1 cellular context compared by ENCODE assay signal in genomic region chr11:111309516-111309915, GRCh38.
A peak's percentile ranks its signal among the peaks of the same experiment; 100 is the strongest.
TF ChIP-seq lines count a peak whose summit lies in the region.

No MANE protein-coding gene starts in this region.

TF ChIP-seq in HepG2, 621 proteins besides CTCF, POLR2A, EP300 and RAD21 (continues in another document):
- no peak for TF ChIP-seq BHLHE40 (IDR thresholded peaks at IDR 0.05; ENCODE audit: low read length)
- TF ChIP-seq GATAD2A (CRISPR knock-in tag; IDR thresholded peaks at IDR 0.05) = peak; percentile 53
- TF ChIP-seq NR2F2 (IDR thresholded peaks at IDR 0.05; ENCODE audit: borderline replicate concordance, low read depth) = 0 out of 2 replicates have a peak, but pooled peaks have one; percentile 38
- no peak for TF ChIP-seq SNAPC2 (CRISPR knock-in tag; IDR thresholded peaks at IDR 0.05)
- peak; percentile 48; the same call in 1 of the 2 replicates for TF ChIP-seq CREM (IDR thresholded peaks at IDR 0.05)
- no peak for TF ChIP-seq CREM (CRISPR knock-in tag; IDR thresholded peaks at IDR 0.05)
- TF ChIP-seq FOXA1 (IDR thresholded peaks at IDR 0.05) = 0 out of 2 replicates have a peak, but pooled peaks have one; percentile 19
- TF ChIP-seq FOXA1 (CRISPR knock-in tag; IDR thresholded peaks at IDR 0.05) = peak; percentile 45; the same call in 1 of the 2 replicates
- TF ChIP-seq NFIC (IDR thresholded peaks at IDR 0.05; ENCODE audit: low read length) = peak; percentile 27; the same call in 1 of the 2 replicates
- TF ChIP-seq ZMYM4 (CRISPR knock-in tag; IDR thresholded peaks at IDR 0.05) = no peak
- TF ChIP-seq TFAP4 (IDR thresholded peaks at IDR 0.05; ENCODE audit: borderline replicate concordance, low read depth) = peak; percentile 84
- peak; percentile 68 for TF ChIP-seq ISL2 (CRISPR knock-in tag; IDR thresholded peaks at IDR 0.05)
- TF ChIP-seq, protein P1, sequence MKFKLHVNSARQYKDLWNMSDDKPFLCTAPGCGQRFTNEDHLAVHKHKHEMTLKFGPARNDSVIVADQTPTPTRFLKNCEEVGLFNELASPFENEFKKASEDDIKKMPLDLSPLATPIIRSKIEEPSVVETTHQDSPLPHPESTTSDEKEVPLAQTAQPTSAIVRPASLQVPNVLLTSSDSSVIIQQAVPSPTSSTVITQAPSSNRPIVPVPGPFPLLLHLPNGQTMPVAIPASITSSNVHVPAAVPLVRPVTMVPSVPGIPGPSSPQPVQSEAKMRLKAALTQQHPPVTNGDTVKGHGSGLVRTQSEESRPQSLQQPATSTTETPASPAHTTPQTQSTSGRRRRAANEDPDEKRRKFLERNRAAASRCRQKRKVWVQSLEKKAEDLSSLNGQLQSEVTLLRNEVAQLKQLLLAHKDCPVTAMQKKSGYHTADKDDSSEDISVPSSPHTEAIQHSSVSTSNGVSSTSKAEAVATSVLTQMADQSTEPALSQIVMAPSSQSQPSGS (CRISPR knock-in tag; IDR thresholded peaks at IDR 0.05) = no peak
- TF ChIP-seq AGO2 (optimal IDR thresholded peaks at IDR 0.05; ENCODE audit: low read depth, low read length) = no peak
- TF ChIP-seq FOXP1 (IDR thresholded peaks at IDR 0.05) = no peak
- TF ChIP-seq FOXP1 (CRISPR knock-in tag; IDR thresholded peaks at IDR 0.05) = peak; percentile 38; the same call in 1 of the 2 replicates
- TF ChIP-seq SCMH1 (CRISPR knock-in tag; IDR thresholded peaks at IDR 0.05; ENCODE audit: borderline replicate concordance) = no peak
- peak; percentile 71; the same call in 1 of the 2 replicates for TF ChIP-seq RERE (CRISPR knock-in tag; IDR thresholded peaks at IDR 0.05; ENCODE audit: low read depth)
- TF ChIP-seq KAT7 (CRISPR knock-in tag; IDR thresholded peaks at IDR 0.05; ENCODE audit: borderline replicate concordance) = no peak
- peak; percentile 62 for TF ChIP-seq FOXA3 (CRISPR knock-in tag; IDR thresholded peaks at IDR 0.05)
- TF ChIP-seq NCOA2 (CRISPR knock-in tag; IDR thresholded peaks at IDR 0.05) = 0 out of 2 replicates have a peak, but pooled peaks have one; percentile 41
- TF ChIP-seq THAP7 (CRISPR knock-in tag; IDR thresholded peaks at IDR 0.05) = no peak
- TF ChIP-seq, protein P2, sequence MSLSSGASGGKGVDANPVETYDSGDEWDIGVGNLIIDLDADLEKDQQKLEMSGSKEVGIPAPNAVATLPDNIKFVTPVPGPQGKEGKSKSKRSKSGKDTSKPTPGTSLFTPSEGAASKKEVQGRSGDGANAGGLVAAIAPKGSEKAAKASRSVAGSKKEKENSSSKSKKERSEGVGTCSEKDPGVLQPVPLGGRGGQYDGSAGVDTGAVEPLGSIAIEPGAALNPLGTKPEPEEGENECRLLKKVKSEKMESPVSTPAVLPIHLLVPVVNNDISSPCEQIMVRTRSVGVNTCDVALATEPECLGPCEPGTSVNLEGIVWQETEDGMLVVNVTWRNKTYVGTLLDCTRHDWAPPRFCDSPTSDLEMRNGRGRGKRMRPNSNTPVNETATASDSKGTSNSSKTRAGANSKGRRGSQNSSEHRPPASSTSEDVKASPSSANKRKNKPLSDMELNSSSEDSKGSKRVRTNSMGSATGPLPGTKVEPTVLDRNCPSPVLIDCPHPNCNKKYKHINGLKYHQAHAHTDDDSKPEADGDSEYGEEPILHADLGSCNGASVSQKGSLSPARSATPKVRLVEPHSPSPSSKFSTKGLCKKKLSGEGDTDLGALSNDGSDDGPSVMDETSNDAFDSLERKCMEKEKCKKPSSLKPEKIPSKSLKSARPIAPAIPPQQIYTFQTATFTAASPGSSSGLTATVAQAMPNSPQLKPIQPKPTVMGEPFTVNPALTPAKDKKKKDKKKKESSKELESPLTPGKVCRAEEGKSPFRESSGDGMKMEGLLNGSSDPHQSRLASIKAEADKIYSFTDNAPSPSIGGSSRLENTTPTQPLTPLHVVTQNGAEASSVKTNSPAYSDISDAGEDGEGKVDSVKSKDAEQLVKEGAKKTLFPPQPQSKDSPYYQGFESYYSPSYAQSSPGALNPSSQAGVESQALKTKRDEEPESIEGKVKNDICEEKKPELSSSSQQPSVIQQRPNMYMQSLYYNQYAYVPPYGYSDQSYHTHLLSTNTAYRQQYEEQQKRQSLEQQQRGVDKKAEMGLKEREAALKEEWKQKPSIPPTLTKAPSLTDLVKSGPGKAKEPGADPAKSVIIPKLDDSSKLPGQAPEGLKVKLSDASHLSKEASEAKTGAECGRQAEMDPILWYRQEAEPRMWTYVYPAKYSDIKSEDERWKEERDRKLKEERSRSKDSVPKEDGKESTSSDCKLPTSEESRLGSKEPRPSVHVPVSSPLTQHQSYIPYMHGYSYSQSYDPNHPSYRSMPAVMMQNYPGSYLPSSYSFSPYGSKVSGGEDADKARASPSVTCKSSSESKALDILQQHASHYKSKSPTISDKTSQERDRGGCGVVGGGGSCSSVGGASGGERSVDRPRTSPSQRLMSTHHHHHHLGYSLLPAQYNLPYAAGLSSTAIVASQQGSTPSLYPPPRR (CRISPR knock-in tag; IDR thresholded peaks at IDR 0.05; ENCODE audit: borderline replicate concordance) = peak; percentile 81
- 0 out of 2 replicates have a peak, but pooled peaks have one; percentile 49 for TF ChIP-seq PITX1 (CRISPR knock-in tag; IDR thresholded peaks at IDR 0.05)
- peak; percentile 77 for TF ChIP-seq BCL6 (CRISPR knock-in tag; IDR thresholded peaks at IDR 0.05)
- TF ChIP-seq ARNTL (CRISPR knock-in tag; IDR thresholded peaks at IDR 0.05) = no peak
- peak; percentile 36; the same call in 1 of the 2 replicates for TF ChIP-seq PAXIP1 (CRISPR knock-in tag; conservative IDR thresholded peaks at IDR 0.05)
- peak; percentile 36; the same call in 1 of the 2 replicates for TF ChIP-seq TCF7 (IDR thresholded peaks at IDR 0.05; ENCODE audit: low read depth)
- TF ChIP-seq, protein P3, sequence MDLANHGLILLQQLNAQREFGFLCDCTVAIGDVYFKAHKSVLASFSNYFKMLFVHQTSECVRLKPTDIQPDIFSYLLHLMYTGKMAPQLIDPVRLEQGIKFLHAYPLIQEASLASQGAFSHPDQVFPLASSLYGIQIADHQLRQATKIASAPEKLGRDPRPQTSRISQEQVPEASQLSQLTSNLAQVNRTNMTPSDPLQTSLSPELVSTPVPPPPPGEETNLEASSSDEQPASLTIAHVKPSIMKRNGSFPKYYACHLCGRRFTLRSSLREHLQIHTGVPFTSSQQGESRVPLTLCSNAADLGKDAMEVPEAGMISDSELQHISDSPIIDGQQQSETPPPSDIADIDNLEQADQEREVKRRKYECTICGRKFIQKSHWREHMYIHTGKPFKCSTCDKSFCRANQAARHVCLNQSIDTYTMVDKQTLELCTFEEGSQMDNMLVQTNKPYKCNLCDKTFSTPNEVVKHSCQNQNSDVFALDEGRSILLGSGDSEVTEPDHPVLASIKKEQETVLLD (CRISPR knock-in tag; IDR thresholded peaks at IDR 0.05; ENCODE audit: low read depth) = no peak
- TF ChIP-seq NPAS2 (CRISPR knock-in tag; IDR thresholded peaks at IDR 0.05; ENCODE audit: borderline replicate concordance) = no peak
- no peak for TF ChIP-seq ZMYM2 (CRISPR knock-in tag; IDR thresholded peaks at IDR 0.05)
- TF ChIP-seq HNRNPL (IDR thresholded peaks at IDR 0.05; ENCODE audit: low read depth, low read length) = no peak
- TF ChIP-seq ZNF225 (CRISPR knock-in tag; IDR thresholded peaks at IDR 0.05) = no peak
- peak; percentile 39; the same call in 1 of the 2 replicates for TF ChIP-seq FOXJ3 (CRISPR knock-in tag; IDR thresholded peaks at IDR 0.05; ENCODE audit: borderline replicate concordance)
- TF ChIP-seq, protein P4, sequence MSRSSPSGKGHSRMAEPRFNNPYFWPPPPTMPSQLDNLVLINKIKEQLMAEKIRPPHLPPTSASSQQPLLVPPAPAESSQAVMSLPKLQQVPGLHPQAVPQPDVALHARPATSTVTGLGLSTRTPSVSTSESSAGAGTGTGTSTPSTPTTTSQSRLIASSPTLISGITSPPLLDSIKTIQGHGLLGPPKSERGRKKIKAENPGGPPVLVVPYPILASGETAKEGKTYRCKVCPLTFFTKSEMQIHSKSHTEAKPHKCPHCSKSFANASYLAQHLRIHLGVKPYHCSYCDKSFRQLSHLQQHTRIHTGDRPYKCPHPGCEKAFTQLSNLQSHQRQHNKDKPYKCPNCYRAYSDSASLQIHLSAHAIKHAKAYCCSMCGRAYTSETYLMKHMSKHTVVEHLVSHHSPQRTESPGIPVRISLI (CRISPR knock-in tag; IDR thresholded peaks at IDR 0.05; ENCODE audit: borderline replicate concordance) = no peak
- no peak for TF ChIP-seq ATF6 (CRISPR knock-in tag; conservative IDR thresholded peaks at IDR 0.05)
